26 cellular contexts compared by ENCODE assay signal in the genomic region with DNA sequence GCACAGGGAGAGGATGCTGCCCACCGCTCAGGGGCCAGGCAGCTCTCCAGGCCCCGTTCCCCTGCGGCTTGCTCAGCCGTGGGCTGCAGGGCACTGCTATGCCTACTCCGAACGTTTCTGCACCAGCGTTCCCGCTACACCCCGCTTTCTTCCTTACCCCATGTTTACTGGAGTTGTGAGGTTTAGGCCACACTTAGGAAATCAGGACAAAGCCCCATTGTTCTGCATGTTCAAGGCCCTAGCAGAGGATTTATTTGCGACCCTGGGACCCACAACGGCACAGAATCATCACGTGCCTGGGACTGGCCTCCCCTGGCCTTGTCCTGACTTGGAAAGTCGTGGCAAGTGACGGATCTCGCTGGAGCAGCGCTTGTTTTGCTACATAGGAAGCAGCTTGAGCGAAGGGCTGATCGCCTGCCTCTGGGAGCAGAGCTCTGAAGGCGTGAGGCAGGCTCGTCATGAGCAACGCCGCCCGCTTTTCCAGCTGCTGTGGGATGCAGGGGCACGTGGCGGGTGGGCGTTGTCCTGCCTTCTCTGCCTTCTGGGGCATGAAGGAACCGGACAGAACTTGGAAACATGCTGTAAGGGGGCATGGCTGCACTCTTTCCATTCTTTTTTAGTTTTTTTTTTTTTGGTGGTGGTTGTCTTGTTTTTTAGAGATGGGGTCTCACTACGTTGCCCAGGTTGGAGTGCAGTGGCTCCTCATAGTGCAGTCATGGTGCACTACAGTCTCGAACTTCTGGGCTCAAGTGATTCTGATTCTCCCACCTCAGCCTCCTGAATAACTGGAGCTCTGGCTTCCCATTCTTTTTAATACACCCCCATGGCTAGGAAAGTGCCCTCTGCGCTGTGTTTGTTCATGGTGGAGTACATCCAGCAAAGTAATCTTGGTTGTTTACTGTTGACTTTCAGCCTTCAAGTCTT.
"Had no signal": no experiment of that assay in that cellular context is flagged by ENCODE, and none has a peak within 500 bp of the region (broad histone marks: within the 10 kb centered on the region; RNA-seq: fewer than 3 reads in every experiment).

No MANE protein-coding gene starts in this region.

- DNase-seq: activated CD4-positive, alpha-beta T cell treated with anti-CD3 and anti-CD28 coated beads for 1 hour; activated CD4-positive, alpha-beta T cell treated with anti-CD3 and anti-CD28 coated beads, Interleukin-2, amount 50 U/mL, for 1 hour; activated CD8-positive, alpha-beta T cell treated with anti-CD3 and anti-CD28 coated beads, Interleukin-2, amount 10 ng/mL, durations not matched to agents 7 days and 5 days; activated T-cell treated with anti-CD3 and anti-CD28 coated beads, Interleukin-2, amount 50 U/mL, for 24 hours; brain microvascular endothelial cell; central memory CD4-positive, alpha-beta T cell; effector memory CD4-positive, alpha-beta T cell; foreskin keratinocyte; glutamatergic neuron; hippocampal formation; left ventricle myocardium inferior; mammary epithelial cell; midbrain; right cardiac atrium; stimulated activated CD4-positive, alpha-beta T cell treated with anti-CD3 and anti-CD28 coated beads, Interleukin-2, amount 100 ng/mL, for 24 hours; stimulated activated naive CD8-positive, alpha-beta T cell treated with anti-CD3 and anti-CD28 coated beads, Interleukin-15, amount 100 ng/mL, for 72 hours; transverse colon had no signal

- H3K36me3 ChIP-seq: ascending aorta, brain microvascular endothelial cell, left ventricle myocardium inferior, pancreas, suprapubic skin, transverse colon, vagina had no signal

- FAIRE-seq: colon, pancreas had no signal

- H3K27me3 ChIP-seq: ascending aorta, pancreas, vagina had no signal

- H3K4me3 ChIP-seq: ascending aorta, left ventricle myocardium inferior, pancreas, suprapubic skin, transverse colon, vagina had no signal

- H3K4me1 ChIP-seq: ascending aorta, foreskin keratinocyte, left ventricle myocardium inferior, pancreas, suprapubic skin, transverse colon, vagina had no signal

- H3K9me3 ChIP-seq: ascending aorta, left ventricle myocardium inferior, pancreas, suprapubic skin, transverse colon, vagina had no signal

- ATAC-seq: activated CD8-positive, alpha-beta T cell treated with anti-CD3 and anti-CD28 coated beads, Interleukin-2, amount 10 ng/mL, durations not matched to agents 7 days and 5 days; activated naive CD4-positive, alpha-beta T cell treated with anti-CD3 and anti-CD28 coated beads, Interleukin-2, amount 50 U/mL, for 72 hours; activated T-helper 17 cell treated with anti-CD3 and anti-CD28 coated beads, Interleukin-2, amount 50 U/mL, for 72 hours; foreskin keratinocyte; natural killer cell treated with Interleukin-12 subunit alpha and Interleukin-12 subunit beta and Interleukin-15 and Interleukin-18, amount 100 ng/mL, for 72 hours; pancreas; right cardiac atrium; stimulated activated effector memory CD8-positive, alpha-beta T cell treated with anti-CD3 and anti-CD28 coated beads, Interleukin-12 subunit alpha, Interleukin-12 subunit beta, amount 100 ng/mL, for 72 hours; stimulated activated naive CD8-positive, alpha-beta T cell treated with anti-CD3 and anti-CD28 coated beads, Interleukin-15, amount 100 ng/mL, for 72 hours had no signal

- H3K27ac ChIP-seq: ascending aorta, brain microvascular endothelial cell, foreskin keratinocyte, left ventricle myocardium inferior, pancreas, suprapubic skin, transverse colon, vagina had no signal
